In genomic region chr1:228081578-228082259, GRCh38 we compare ENCODE assay signal across 8 cellular contexts.
A peak's percentile ranks its signal among the peaks of the same experiment; 100 is the strongest.
DNase-seq lines count a peak whose midpoint lies in the region; ATAC-seq lines count a peak whose summit lies in the region.

No MANE protein-coding gene starts in this region.

- H3K36me3 ChIP-seq in muscle layer of duodenum (ENCODE audit: control insufficient read depth in 1 of 2, insufficient read depth in 2 of 2, low read length in 2 of 2) = peaks cover 0 to 9% of the 10 kb centered on the region in 2 donors

- H3K4me1 ChIP-seq in muscle layer of duodenum (ENCODE audit: control insufficient read depth in 1 of 2, insufficient read depth in 2 of 2, low read length in 2 of 2) = peaks cover 27 to 40% of the 10 kb centered on the region in 2 donors

- H3K27me3 ChIP-seq in muscle layer of duodenum (ENCODE audit: low read depth, low read length) = no peaks in the 10 kb centered on the region

- no peak for DNase-seq in activated CD4-positive, CD25-positive, alpha-beta regulatory T cell (lab: John Stamatoyannopoulos, UW)
- DNase-seq in RKO (ENCODE audit: low spot score) (peak; percentile 32), ecto neural progenitor cell (ENCODE audit: low spot score) (peak; percentile 71), amygdala (lab: John Stamatoyannopoulos, UW) (no peak)
- DNase-seq in stimulated activated naive CD4-positive, alpha-beta T cell treated with Interleukin-2 at 50 U/mL for 16 hours (lab: John Stamatoyannopoulos, UW) = no peak

- no peaks in the 10 kb centered on the region for H3K9me3 ChIP-seq in muscle layer of duodenum (ENCODE audit: control insufficient read depth in 1 of 2, low read length in 2 of 2)

- peak overlapping the region; percentile 72 to 98 for H3K4me3 ChIP-seq in muscle layer of duodenum (ENCODE audit: low read depth in 1 of 2, low read length in 2 of 2)

- ATAC-seq in activated CD4-positive, CD25-positive, alpha-beta regulatory T cell treated with anti-CD3 and anti-CD28 coated beads, Interleukin-2, amount 50 U/mL, for 24 hours = peak; percentile 1 to 17
- ATAC-seq in HG02798 (IDR thresholded peaks at IDR 0.05; ENCODE audit: poor library complexity, unreplicated experiment) = peak; percentile 4

- peak overlapping the region; percentile 67 for H3K27ac ChIP-seq in muscle layer of duodenum (ENCODE audit: low read length)

Comparison
In these comparisons a context has a peak if more than half of its experiments do, and no peak if none do; other contexts are left out.
1. DNase-seq: peak in RKO (single experiment) and ecto neural progenitor cell (single experiment); none in activated CD4-positive, CD25-positive, alpha-beta regulatory T cell (0 of 4), stimulated activated naive CD4-positive, alpha-beta T cell treated with Interleukin-2 at 50 U/mL for 16 hours (single experiment) and amygdala (0 of 56).